ENCODE assay signal across 18 cellular contexts in genomic region chr20:15265910-15266309, GRCh38.
"Had no signal": no experiment of that assay in that cellular context is flagged by ENCODE, and none has a peak within 500 bp of the region (broad histone marks: within the 10 kb centered on the region; RNA-seq: fewer than 3 reads in every experiment).

No MANE protein-coding gene starts in this region.

- H3K27me3 Mint-ChIP-seq: activated naive CD8-positive, alpha-beta T cell treated with anti-CD3 and anti-CD28 coated beads, Interleukin-2, amount 50 U/mL, for 24 hours; effector memory CD8-positive, alpha-beta T cell; stimulated activated memory B cell treated with anti-CD40 and anti-IgM and Interleukin-4, amounts not matched to agents 10 μg/mL and 1 μg/mL and 100 μg/mL, for 72 hours had no signal

- ATAC-seq: activated naive CD8-positive, alpha-beta T cell treated with anti-CD3 and anti-CD28 coated beads, Interleukin-2, amount 50 U/mL, for 24 hours; effector memory CD8-positive, alpha-beta T cell; gastrocnemius medialis; heart left ventricle; left cardiac atrium; lower lobe of right lung; stimulated activated memory B cell treated with anti-CD40 and anti-IgM and Interleukin-4, amounts not matched to agents 10 μg/mL and 1 μg/mL and 100 μg/mL, for 72 hours had no signal

- H3K4me3 Mint-ChIP-seq: activated naive CD8-positive, alpha-beta T cell treated with anti-CD3 and anti-CD28 coated beads, Interleukin-2, amount 50 U/mL, for 24 hours; activated T-helper 1 cell treated with anti-CD3 and anti-CD28 coated beads, Interleukin-12 subunit alpha, Interleukin-12 subunit beta, Interleukin-2, Interleukin-4 antibody, amounts not matched to agents 30 ng/mL and 10 ng/mL and 1 ng/mL, durations not matched to agents 14 hours and 24 hours and 36 hours; effector memory CD8-positive, alpha-beta T cell; stimulated activated memory B cell treated with anti-CD40 and anti-IgM and Interleukin-4, amounts not matched to agents 10 μg/mL and 1 μg/mL and 100 μg/mL, for 72 hours had no signal

- H3K4me1 ChIP-seq: ascending aorta, gastrocnemius medialis, heart left ventricle, lower lobe of right lung had no signal

- H3K9me3 ChIP-seq: ascending aorta, gastrocnemius medialis, lower lobe of right lung had no signal

- H3K4me3 ChIP-seq: ascending aorta, gastrocnemius medialis, heart left ventricle, lower lobe of right lung had no signal

- DNase-seq: activated CD4-positive, CD25-positive, alpha-beta regulatory T cell treated with anti-CD3 and anti-CD28 coated beads, Interleukin-2, amount 50 U/mL, for 72 hours; activated naive CD4-positive, alpha-beta T cell treated with Interleukin-2 at 50 U/mL for 16 hours; activated naive CD8-positive, alpha-beta T cell treated with anti-CD3 and anti-CD28 coated beads, Interleukin-2, amount 50 U/mL, for 24 hours; dermis blood vessel endothelial cell; effector memory CD8-positive, alpha-beta T cell; gastrocnemius medialis; heart left ventricle; left cardiac atrium; lower lobe of right lung; midbrain; posterior cingulate gyrus; retina; stimulated activated CD4-positive, alpha-beta T cell treated with anti-CD3 and anti-CD28 coated beads, Interleukin-2, amount 100 ng/mL, for 48 hours; T1000 had no signal

- H3K36me3 ChIP-seq: ascending aorta, gastrocnemius medialis, heart left ventricle, lower lobe of right lung had no signal

- H3K27ac Mint-ChIP-seq: activated naive CD8-positive, alpha-beta T cell treated with anti-CD3 and anti-CD28 coated beads, Interleukin-2, amount 50 U/mL, for 24 hours; activated T-helper 1 cell treated with anti-CD3 and anti-CD28 coated beads, Interleukin-12 subunit alpha, Interleukin-12 subunit beta, Interleukin-2, Interleukin-4 antibody, amounts not matched to agents 30 ng/mL and 10 ng/mL and 1 ng/mL, durations not matched to agents 14 hours and 24 hours and 36 hours; effector memory CD8-positive, alpha-beta T cell had no signal

- H3K27ac ChIP-seq: ascending aorta, epithelial cell of prostate, gastrocnemius medialis, heart left ventricle, lower lobe of right lung had no signal

- H3K36me3 Mint-ChIP-seq: stimulated activated memory B cell treated with anti-CD40 and anti-IgM and Interleukin-4, amounts not matched to agents 10 μg/mL and 1 μg/mL and 100 μg/mL, for 72 hours had no signal

- H3K9me3 Mint-ChIP-seq: stimulated activated memory B cell treated with anti-CD40 and anti-IgM and Interleukin-4, amounts not matched to agents 10 μg/mL and 1 μg/mL and 100 μg/mL, for 72 hours had no signal
